Comparison of ENCODE assay signal across 8 cellular contexts in genomic region chr15:65862682-65863081, GRCh38. TPM values are rescaled to one million over a fixed set of nuclear protein-coding genes. Genes with fewer than 3 reads are reported as not detected.
DNase-seq lines count a peak whose midpoint lies in the region; TF ChIP-seq lines count a peak whose summit lies in the region.

No MANE protein-coding gene starts in this region.

- H3K23me2 ChIP-seq in H9 (ENCODE audit: insufficient read length, low read depth, low read length, poor library complexity, severe bottlenecking) = no peaks in the 10 kb centered on the region

- no peak overlapping the region for H2BK5ac ChIP-seq in H9 (ENCODE audit: insufficient read length, low read length)

- no peak overlapping the region for H2AFZ ChIP-seq in H9 (ENCODE audit: low read length)

- H3K56ac ChIP-seq in H9 (ENCODE audit: insufficient read length, low read depth, low read length) = no peak overlapping the region

- no peak overlapping the region for H3K9ac ChIP-seq in H9 (ENCODE audit: extremely low read depth, insufficient read length, low read length)

- H3K4me1 Mint-ChIP-seq in H9 = peaks cover 18 to 22% of the 10 kb centered on the region in 2 experiments

- H3K18ac ChIP-seq in H9 (ENCODE audit: insufficient read length, low read depth, low read length) = no peak overlapping the region

- H4K8ac ChIP-seq in H9 (replicated peaks; ENCODE audit: insufficient read length, low read depth, low read length) = no peak overlapping the region

- H3K23ac ChIP-seq in H9 (ENCODE audit: insufficient read length, low read depth, low read length) = no peak overlapping the region

- H4K91ac ChIP-seq in H9 (ENCODE audit: insufficient read length, low read depth, low read length) = no peak overlapping the region

- no peak overlapping the region for H2BK15ac ChIP-seq in H9 (ENCODE audit: low read depth, low read length)

- H3K4me1 ChIP-seq in H9 (ENCODE audit: insufficient read depth, low read length) (peaks cover 3% of the 10 kb centered on the region; the same call in 1 of the 2 replicates), esophagus squamous epithelium (no peaks in the 10 kb centered on the region)

- H3K14ac ChIP-seq in H9 (ENCODE audit: insufficient read depth, low read length) = no peak overlapping the region

- no peak overlapping the region for H3K4me2 ChIP-seq in H9 (ENCODE audit: insufficient read depth, insufficient read length, low read length)

- intact Hi-C loops in esophagus squamous epithelium (cut with DNase I) = no loop called here

- no peak overlapping the region for H3K27ac ChIP-seq in H9 (ENCODE audit: insufficient read length, low read depth, low read length)
- H3K27ac ChIP-seq in esophagus squamous epithelium = no peak overlapping the region

- TF ChIP-seq CTCF in H9 (conservative IDR thresholded peaks at IDR 0.05) (peak; percentile 77), esophagus squamous epithelium (IDR thresholded peaks at IDR 0.05) (peak in 4 of 6 experiments; percentile 17 to 54 (median 28)), retinal pigment epithelial cell (conservative IDR thresholded peaks at IDR 0.05; ENCODE audit: low read depth, low read length) (peak; percentile 69)

- H3K27me3 Mint-ChIP-seq in H9 (ENCODE audit: low read depth) = no peaks in the 10 kb centered on the region

- H2BK120ac ChIP-seq in H9 (ENCODE audit: low read depth, low read length, poor library complexity, severe bottlenecking) = no peak overlapping the region

- DNase-seq in CMK (ENCODE audit: low read depth) (peak; percentile 73), H9 (peak; percentile 95), NCI-H526 treated with DMSO at 0.1 percent for 48 hours (lab: John Stamatoyannopoulos, UW) (peak; percentile 49), esophagus squamous epithelium (lab: John Stamatoyannopoulos, UW) (no peak), retinal pigment epithelial cell (ENCODE audit: low read depth) (peak; percentile 27), anterior cingulate cortex (lab: John Stamatoyannopoulos, UW) (no peak), superior temporal gyrus (ENCODE audit: extremely low spot score) (no peak)
- DNase-seq in activated CD4-positive, alpha-beta T cell treated with anti-CD3 and anti-CD28 coated beads, Interleukin-2, amount 50 U/mL, for 48 hours = peak; percentile 63 to 77

- no peaks in the 10 kb centered on the region for H4K20me1 ChIP-seq in H9 (ENCODE audit: control insufficient read depth, insufficient read depth, insufficient read length)

- no peaks in the 10 kb centered on the region for H3K36me3 ChIP-seq in esophagus squamous epithelium

- no peaks in the 10 kb centered on the region for H3K36me3 Mint-ChIP-seq in H9 (ENCODE audit: insufficient read depth in 1 of 3, low read depth in 3 of 3)

- H3K27me3 ChIP-seq in H9 (ENCODE audit: insufficient read depth, low read length) (no peaks in the 10 kb centered on the region), esophagus squamous epithelium (no peaks in the 10 kb centered on the region)

- H2BK20ac ChIP-seq in H9 (ENCODE audit: low read depth, low read length, poor library complexity, severe bottlenecking) = no peak overlapping the region

- H2AK5ac ChIP-seq in H9 (ENCODE audit: insufficient read length, low read length) = no peak overlapping the region

- no CpG with 5 or more reads among the region's 1 CpG for WGBS in H9 (ENCODE audit: extremely low coverage, insufficient read length, low lambda C conversion rate)
- whole genome bisulfite sequencing in esophagus squamous epithelium, 2 donors = 0 to 25% methylated on average over 1 of the region's 1 CpG

- TF ChIP-seq POLR2A in esophagus squamous epithelium (IDR thresholded peaks at IDR 0.05) = no peak

- no peak overlapping the region for H4K5ac ChIP-seq in H9 (ENCODE audit: insufficient read length, low read depth, low read length)

- no peak overlapping the region for H2BK12ac ChIP-seq in H9 (ENCODE audit: insufficient read length, low read depth, low read length)

- H3K27ac Mint-ChIP-seq in H9 = no peak overlapping the region

- H3K9me3 Mint-ChIP-seq in H9 = no peaks in the 10 kb centered on the region

- no peak overlapping the region for H3T11ph ChIP-seq in H9 (ENCODE audit: low read length)

- H3K4me3 ChIP-seq in esophagus squamous epithelium (no peak overlapping the region), retinal pigment epithelial cell (ENCODE audit: low read length) (no peak overlapping the region)

- 0 out of 5 replicates have a peak overlapping the region, but pooled peaks of 1 of the 2 experiments have one; percentile 17 for H3K4me3 Mint-ChIP-seq in H9

- H3K9me3 ChIP-seq in H9 (ENCODE audit: control insufficient read depth, low read depth, low read length) (no peaks in the 10 kb centered on the region), esophagus squamous epithelium (no peaks in the 10 kb centered on the region)

- H3K4ac ChIP-seq in H9 (ENCODE audit: low read depth, low read length) = no peak overlapping the region

- no peaks in the 10 kb centered on the region for H3K79me1 ChIP-seq in H9 (ENCODE audit: insufficient read depth, low read depth, low read length, poor library complexity, severe bottlenecking)

- no peaks in the 10 kb centered on the region for H3K79me2 ChIP-seq in H9 (ENCODE audit: insufficient read depth, low read length)

RNA-seq across cellular contexts. Expression of gene RAB11A, which starts 6.6 kb away (rescaled TPM):
- total RNA-seq in H9 (2021) (217 and 224 TPM in 2 replicates), esophagus squamous epithelium (100 to 1,000 TPM; 246 to 604 (median 518) TPM)

Comparison
In these comparisons a context has a peak if more than half of its experiments do, and no peak if none do; other contexts are left out.
1. DNase-seq: peak in CMK (single experiment), H9 (single experiment), NCI-H526 treated with DMSO at 0.1 percent for 48 hours (single experiment), activated CD4-positive, alpha-beta T cell treated with anti-CD3 and anti-CD28 coated beads, Interleukin-2, amount 50 U/mL, for 48 hours (2 of 2) and retinal pigment epithelial cell (single experiment); none in esophagus squamous epithelium (single experiment), anterior cingulate cortex (0 of 58) and superior temporal gyrus (single experiment).
2. Peak in every context shown above with its lines, with median percentiles within 50 percentile points of each other: CTCF ChIP-seq.